Comparison of ENCODE assay signal across 8 cellular contexts in the genomic region with DNA sequence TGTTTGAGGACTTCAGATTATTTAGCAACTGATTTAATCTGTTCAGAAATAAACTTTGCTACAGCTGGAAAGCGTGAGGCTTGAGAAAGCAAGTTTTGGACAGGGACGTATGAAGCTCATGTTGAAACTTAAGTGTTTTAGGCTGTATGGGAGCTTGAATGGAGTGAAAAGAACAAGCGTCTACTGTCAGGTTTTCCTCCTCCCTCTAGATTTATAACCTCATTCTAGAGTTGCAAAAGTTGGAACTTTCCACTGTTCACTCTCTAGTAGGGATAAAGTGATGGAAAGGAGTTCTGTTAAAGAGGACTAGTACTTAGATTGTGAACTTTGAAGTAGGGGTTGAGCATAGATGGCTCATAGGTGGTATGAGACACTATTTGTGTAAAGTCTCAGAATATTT. TPM values are rescaled to one million over a fixed set of nuclear protein-coding genes. Genes with fewer than 3 reads are reported as not detected.
A peak's percentile ranks its signal among the peaks of the same experiment; 100 is the strongest.
DNase-seq lines count a peak whose midpoint lies in the region; ATAC-seq and TF ChIP-seq lines count a peak whose summit lies in the region.

No MANE protein-coding gene starts in this region.

- DNase-seq in RWPE2 (ENCODE audit: low spot score) (no peak), erythroblast (lab: John Stamatoyannopoulos, UW) (peak; percentile 33 to 49), osteoblast (ENCODE audit: insufficient read length, low spot score, missing footprints) (no peak), AML-193 (lab: John Stamatoyannopoulos, UW) (no peak), lower leg skin (ENCODE audit: low spot score in 2 of 2) (no peak)
- no peak for DNase-seq in activated effector memory CD4-positive, alpha-beta T cell treated with anti-CD3 and anti-CD28 coated beads, Interleukin-2, amount 50 U/mL, for 16 hours

- peaks cover 53% of the 10 kb centered on the region for H4K20me1 ChIP-seq in osteoblast (ENCODE audit: insufficient read depth, low read length)

- peaks cover 60% of the 10 kb centered on the region for H3K79me2 ChIP-seq in osteoblast (ENCODE audit: insufficient read depth, low read length)

- 0 to 2% methylated on average over 3 of the region's 3 CpGs for WGBS in lower leg skin, 2 donors

- H3K4me1 ChIP-seq in HEK293 (ENCODE audit: control insufficient read depth, insufficient read depth, low read length) = peaks cover 18% of the 10 kb centered on the region
- H3K4me1 ChIP-seq in RWPE2 (ENCODE audit: insufficient read depth, poor library complexity, severe bottlenecking) = peaks cover 32% of the 10 kb centered on the region
- H3K4me1 ChIP-seq in osteoblast (ENCODE audit: insufficient read depth, low read length) = peaks cover 31% of the 10 kb centered on the region

- no peak for TF ChIP-seq CTCF in HEK293 (tag by site-specific recombination; IDR thresholded peaks at IDR 0.05)
- no peak for TF ChIP-seq CTCF in RWPE2 (IDR thresholded peaks at IDR 0.05; ENCODE audit: poor library complexity, severe bottlenecking)
- no peak for TF ChIP-seq CTCF in osteoblast (IDR thresholded peaks at IDR 0.05; ENCODE audit: extremely low read depth, low read depth, low read length)
- no peak for TF ChIP-seq CTCF in lower leg skin (IDR thresholded peaks at IDR 0.05)

- H3K4me3 ChIP-seq in HEK293 (ENCODE audit: low read depth, low read length) (peak overlapping the region; percentile 82), RWPE2 (ENCODE audit: severe bottlenecking) (peak overlapping the region; percentile 77), osteoblast (ENCODE audit: insufficient read depth, low read length) (peak overlapping the region; percentile 80), lower leg skin (ENCODE audit: low read depth, poor library complexity, severe bottlenecking) (no peak overlapping the region)

- ATAC-seq in RWPE2 (ENCODE audit: low read depth) (peak; percentile 6; the same call in 2 of the 3 replicates), GM18502 (IDR thresholded peaks at IDR 0.05; ENCODE audit: poor library complexity, unreplicated experiment) (no peak)

- H3K27me3 ChIP-seq in RWPE2 (ENCODE audit: insufficient read depth, poor library complexity, severe bottlenecking) (no peaks in the 10 kb centered on the region), osteoblast (ENCODE audit: insufficient read depth, low read length) (no peaks in the 10 kb centered on the region)

- CTCF ChIA-PET in HEK293 (lab: Yijun Ruan, JAX) = interaction anchor here (0.6 kb wide), 1 partner anchor 188 kb away, joined by 3 read pairs; no protein-coding TSS in a partner anchor

- POLR2A ChIA-PET in HEK293 (lab: Yijun Ruan, JAX) = interaction anchor here (1.0 to 1.4 kb wide), 2 partner anchors 11 to 123 kb away, joined by 3 to 13 read pairs; a partner anchor contains a TSS

- no peaks in the 10 kb centered on the region for H3K9me3 ChIP-seq in HEK293 (ENCODE audit: control insufficient read depth, insufficient read depth, low read depth, low read length)
- no peaks in the 10 kb centered on the region for H3K9me3 ChIP-seq in RWPE2 (ENCODE audit: severe bottlenecking)
- H3K9me3 ChIP-seq in osteoblast (ENCODE audit: low read depth, low read length) = no peaks in the 10 kb centered on the region

- TF ChIP-seq POLR2A in erythroblast (IDR thresholded peaks at IDR 0.05; ENCODE audit: low read length) (no peak), lower leg skin (IDR thresholded peaks at IDR 0.05) (no peak)

- peaks cover 0 to 4% of the 10 kb centered on the region in 2 experiments; a peak in 1 of 3 replicates for H3K36me3 ChIP-seq in HEK293 (ENCODE audit: control insufficient read depth in 2 of 2, insufficient read depth in 1 of 2, low read length in 2 of 2)
- peaks cover 13% of the 10 kb centered on the region; the same call in 1 of the 2 replicates for H3K36me3 ChIP-seq in RWPE2 (ENCODE audit: low read depth)
- no peaks in the 10 kb centered on the region for H3K36me3 ChIP-seq in osteoblast (ENCODE audit: insufficient read depth, low read length)

- H3K27ac ChIP-seq in HEK293 (ENCODE audit: extremely low read depth, low read depth, low read length) (0 out of 2 replicates have a peak overlapping the region, but pooled peaks have one; percentile 90), RWPE2 (ENCODE audit: poor library complexity, severe bottlenecking) (peak overlapping the region; percentile 68), osteoblast (ENCODE audit: low read depth, low read length) (peak overlapping the region; percentile 82)

- intact Hi-C loops in lower leg skin (cut with DNase I; ENCODE audit: low total_unique reads) = no loop called here

- no peak overlapping the region for H2AFZ ChIP-seq in osteoblast (ENCODE audit: low read length)

- H3K4me2 ChIP-seq in osteoblast (ENCODE audit: insufficient read depth, low read length) = peak overlapping the region; percentile 99

TF ChIP-seq in HEK293, 187 proteins besides CTCF, POLR2A, EP300 and RAD21:
- no peak for TF ChIP-seq HOXA7 (CRISPR knock-in tag; IDR thresholded peaks at IDR 0.05; ENCODE audit: borderline replicate concordance)
- TF ChIP-seq, protein P1, sequence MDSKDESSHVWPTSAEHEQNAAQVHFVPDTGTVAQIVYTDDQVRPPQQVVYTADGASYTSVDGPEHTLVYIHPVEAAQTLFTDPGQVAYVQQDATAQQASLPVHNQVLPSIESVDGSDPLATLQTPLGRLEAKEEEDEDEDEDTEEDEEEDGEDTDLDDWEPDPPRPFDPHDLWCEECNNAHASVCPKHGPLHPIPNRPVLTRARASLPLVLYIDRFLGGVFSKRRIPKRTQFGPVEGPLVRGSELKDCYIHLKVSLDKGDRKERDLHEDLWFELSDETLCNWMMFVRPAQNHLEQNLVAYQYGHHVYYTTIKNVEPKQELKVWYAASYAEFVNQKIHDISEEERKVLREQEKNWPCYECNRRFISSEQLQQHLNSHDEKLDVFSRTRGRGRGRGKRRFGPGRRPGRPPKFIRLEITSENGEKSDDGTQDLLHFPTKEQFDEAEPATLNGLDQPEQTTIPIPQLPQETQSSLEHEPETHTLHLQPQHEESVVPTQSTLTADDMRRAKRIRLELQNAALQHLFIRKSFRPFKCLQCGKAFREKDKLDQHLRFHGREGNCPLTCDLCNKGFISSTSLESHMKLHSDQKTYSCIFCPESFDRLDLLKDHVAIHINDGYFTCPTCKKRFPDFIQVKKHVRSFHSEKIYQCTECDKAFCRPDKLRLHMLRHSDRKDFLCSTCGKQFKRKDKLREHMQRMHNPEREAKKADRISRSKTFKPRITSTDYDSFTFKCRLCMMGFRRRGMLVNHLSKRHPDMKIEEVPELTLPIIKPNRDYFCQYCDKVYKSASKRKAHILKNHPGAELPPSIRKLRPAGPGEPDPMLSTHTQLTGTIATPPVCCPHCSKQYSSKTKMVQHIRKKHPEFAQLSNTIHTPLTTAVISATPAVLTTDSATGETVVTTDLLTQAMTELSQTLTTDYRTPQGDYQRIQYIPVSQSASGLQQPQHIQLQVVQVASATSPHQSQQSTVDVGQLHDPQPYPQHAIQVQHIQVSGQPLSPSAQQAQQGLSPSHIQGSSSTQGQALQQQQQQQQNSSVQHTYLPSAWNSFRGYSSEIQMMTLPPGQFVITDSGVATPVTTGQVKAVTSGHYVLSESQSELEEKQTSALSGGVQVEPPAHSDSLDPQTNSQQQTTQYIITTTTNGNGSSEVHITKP (tag by site-specific recombination; IDR thresholded peaks at IDR 0.05) = peak; percentile 81
- TF ChIP-seq PRDM1 (tag by site-specific recombination; IDR thresholded peaks at IDR 0.05) = peak; percentile 91
- TF ChIP-seq, protein P2, sequence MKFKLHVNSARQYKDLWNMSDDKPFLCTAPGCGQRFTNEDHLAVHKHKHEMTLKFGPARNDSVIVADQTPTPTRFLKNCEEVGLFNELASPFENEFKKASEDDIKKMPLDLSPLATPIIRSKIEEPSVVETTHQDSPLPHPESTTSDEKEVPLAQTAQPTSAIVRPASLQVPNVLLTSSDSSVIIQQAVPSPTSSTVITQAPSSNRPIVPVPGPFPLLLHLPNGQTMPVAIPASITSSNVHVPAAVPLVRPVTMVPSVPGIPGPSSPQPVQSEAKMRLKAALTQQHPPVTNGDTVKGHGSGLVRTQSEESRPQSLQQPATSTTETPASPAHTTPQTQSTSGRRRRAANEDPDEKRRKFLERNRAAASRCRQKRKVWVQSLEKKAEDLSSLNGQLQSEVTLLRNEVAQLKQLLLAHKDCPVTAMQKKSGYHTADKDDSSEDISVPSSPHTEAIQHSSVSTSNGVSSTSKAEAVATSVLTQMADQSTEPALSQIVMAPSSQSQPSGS (tag by site-specific recombination; IDR thresholded peaks at IDR 0.05; ENCODE audit: low read depth) = no peak

RNA-seq across cellular contexts. Expression of a gene that starts 1.1 kb away (rescaled TPM):
- 35.1 and 35.9 TPM in 2 replicates for total RNA-seq in osteoblast
- 10 to 100 TPM; 32.0 to 42.6 (median 34.0) TPM for total RNA-seq in lower leg skin

RNA-seq across cellular contexts. Expression of a gene that starts 49.3 kb away (rescaled TPM):
- total RNA-seq in osteoblast = 17.4 and 17.7 TPM in 2 replicates
- total RNA-seq in lower leg skin = 10 to 100 TPM; 21.0 to 23.5 (median 21.2) TPM

RNA-seq across cellular contexts. Expression of a gene that starts 50.7 kb away (rescaled TPM):
- 6.2 and 6.8 TPM in 2 replicates for total RNA-seq in osteoblast
- 1 to 10 TPM; 3.8 to 9.1 (median 6.0) TPM for total RNA-seq in lower leg skin

Comparison
In these comparisons a context has a peak if more than half of its experiments do, and no peak if none do; other contexts are left out.
1. DNase-seq: peak in erythroblast (2 of 2); none in RWPE2 (single experiment), osteoblast (single experiment), AML-193 (0 of 2), lower leg skin (0 of 2) and activated effector memory CD4-positive, alpha-beta T cell treated with anti-CD3 and anti-CD28 coated beads, Interleukin-2, amount 50 U/mL, for 16 hours (single experiment).
2. Peak in every context shown above with its lines, with median percentiles within 50 percentile points of each other: H3K27ac ChIP-seq.